ENCODE assay signal across 8 cellular contexts in genomic region chr3:101381809-101382208, GRCh38.
DNase-seq lines count a peak whose midpoint lies in the region; TF ChIP-seq lines count a peak whose summit lies in the region.

No MANE protein-coding gene starts in this region.

- POLR2A ChIA-PET in A673 (lab: Charles Lee; ENCODE audit: low non-redundant PET), result no interaction called here

- H3K9me3 ChIP-seq in A673 (ENCODE audit: low read depth, low read length, poor library complexity, severe bottlenecking), result no peaks in the 10 kb centered on the region
- H3K9me3 ChIP-seq in liver (ENCODE audit: control insufficient read depth in 4 of 4, low read length in 3 of 4), result no peaks in the 10 kb centered on the region
- H3K9me3 ChIP-seq in vagina, result no peaks in the 10 kb centered on the region

- H3K4me3 ChIP-seq in A673 (ENCODE audit: low read depth, low read length, poor library complexity, severe bottlenecking), result no peak overlapping the region
- H3K4me3 ChIP-seq in liver (ENCODE audit: low read depth in 1 of 3, low read length in 3 of 3), result no peak overlapping the region
- H3K4me3 ChIP-seq in vagina, result no peak overlapping the region

- TF ChIP-seq RAD21 in liver (IDR thresholded peaks at IDR 0.05), result peak; percentile 74 to 77

- H3K36me3 Mint-ChIP-seq in brain, result peaks cover 49% of the 10 kb centered on the region
- H3K36me3 Mint-ChIP-seq in activated CD4-positive, alpha-beta T cell treated with anti-CD3 and anti-CD28 coated beads, Interleukin-2, amount 10 ng/mL, durations not matched to agents 24 days and 14 days (ENCODE audit: low read depth), result peaks cover 2% of the 10 kb centered on the region

- H3K9ac ChIP-seq in liver (ENCODE audit: low read depth in 1 of 2, low read length in 2 of 2), result no peak overlapping the region

- CTCF ChIA-PET in A673 (lab: Charles Lee), result interaction anchor here (0.6 to 1.0 kb wide), 7 partner anchors 152 to 1053 kb away, joined by 3 to 7 read pairs (median 3); no protein-coding TSS in a partner anchor

- no TSS peak for BruUV-seq in A673 (replicated peaks; lab: Mats Ljungman, UMichigan)

- H3K27me3 Mint-ChIP-seq in brain, result no peaks in the 10 kb centered on the region
- H3K27me3 Mint-ChIP-seq in activated CD4-positive, alpha-beta T cell treated with anti-CD3 and anti-CD28 coated beads, Interleukin-2, amount 10 ng/mL, durations not matched to agents 24 days and 14 days, result no peaks in the 10 kb centered on the region

- TF ChIP-seq POLR2A in vagina (IDR thresholded peaks at IDR 0.05), result no peak

- H3K4me1 Mint-ChIP-seq in brain, result peaks cover 39% of the 10 kb centered on the region
- H3K4me1 Mint-ChIP-seq in activated CD4-positive, alpha-beta T cell treated with anti-CD3 and anti-CD28 coated beads, Interleukin-2, amount 10 ng/mL, durations not matched to agents 24 days and 14 days, result peaks cover 27% of the 10 kb centered on the region

- H3K4me3 Mint-ChIP-seq in brain, result no peak overlapping the region
- H3K4me3 Mint-ChIP-seq in activated CD4-positive, alpha-beta T cell treated with anti-CD3 and anti-CD28 coated beads, Interleukin-2, amount 10 ng/mL, durations not matched to agents 24 days and 14 days, result no peak overlapping the region

- peaks cover 8 to 24% (median 15%) of the 10 kb centered on the region in 5 experiments for H3K9me3 Mint-ChIP-seq in brain
- peaks cover 5% of the 10 kb centered on the region for H3K9me3 Mint-ChIP-seq in activated CD4-positive, alpha-beta T cell treated with anti-CD3 and anti-CD28 coated beads, Interleukin-2, amount 10 ng/mL, durations not matched to agents 24 days and 14 days

- H3K27ac ChIP-seq in A673 (ENCODE audit: low read depth, low read length, poor library complexity, severe bottlenecking), result no peak overlapping the region
- H3K27ac ChIP-seq in liver (ENCODE audit: low read depth in 1 of 2, low read length in 2 of 2), result no peak overlapping the region
- H3K27ac ChIP-seq in vagina, result no peak overlapping the region

- H3K4me1 ChIP-seq in A673 (ENCODE audit: insufficient read depth, low read length, poor library complexity, severe bottlenecking) (no peaks in the 10 kb centered on the region), liver (ENCODE audit: control insufficient read depth in 4 of 4, insufficient read depth in 4 of 4, low read length in 3 of 4) (no peaks in the 10 kb centered on the region), vagina (no peaks in the 10 kb centered on the region)

- intact Hi-C loops in A673 (cut with micrococcal nuclease; ENCODE audit: unreplicated experiment) (loop anchor here (5.0 to 10.0 kb wide), 5 partner anchors 185 to 645 kb away; no protein-coding TSS in a partner anchor), vagina (cut with DNase I) (no loop called here)
- intact Hi-C loops in activated CD4-positive, alpha-beta T cell treated with anti-CD3 and anti-CD28 coated beads, Interleukin-2, amount 10 ng/mL, durations not matched to agents 24 days and 14 days (cut with micrococcal nuclease), result loop anchor here (1.0 to 10.0 kb wide), 13 partner anchors 137 to 1065 kb away; partner anchors contain the start of genes LNP1, NIT2, PCNP and TOMM70

- no peaks in the 10 kb centered on the region for H3K27me3 ChIP-seq in A673 (replicated peaks; ENCODE audit: insufficient read depth, low read depth, low read length, poor library complexity)
- no peaks in the 10 kb centered on the region for H3K27me3 ChIP-seq in liver (ENCODE audit: control insufficient read depth in 4 of 4, insufficient read depth in 4 of 4, low read length in 3 of 4)
- no peaks in the 10 kb centered on the region for H3K27me3 ChIP-seq in vagina

- no peak overlapping the region for H3K27ac Mint-ChIP-seq in brain
- H3K27ac Mint-ChIP-seq in activated CD4-positive, alpha-beta T cell treated with anti-CD3 and anti-CD28 coated beads, Interleukin-2, amount 10 ng/mL, durations not matched to agents 24 days and 14 days, result no peak overlapping the region

- peak; percentile 77 for DNase-seq in A673 (ENCODE audit: low spot score)
- DNase-seq in NCI-H2171 treated with DMSO at 0.1 percent for 48 hours (lab: John Stamatoyannopoulos, UW), result peak; percentile 71
- DNase-seq in activated CD4-positive, alpha-beta T cell treated with anti-CD3 and anti-CD28 coated beads, Interleukin-2, amount 10 ng/mL, durations not matched to agents 24 days and 14 days, result no peak
- no peak for DNase-seq in vagina (ENCODE audit: extremely low spot score in 2 of 2)
- no peak for DNase-seq in activated effector memory CD4-positive, alpha-beta T cell treated with Interleukin-2 at 50 U/mL for 16 hours

- H3K36me3 ChIP-seq in A673 (ENCODE audit: insufficient read depth, low read length, poor library complexity, severe bottlenecking), result no peaks in the 10 kb centered on the region
- H3K36me3 ChIP-seq in liver (ENCODE audit: control insufficient read depth in 4 of 4, insufficient read depth in 3 of 4, low read depth in 1 of 4, low read length in 3 of 4), result peaks cover 0 to 3% (median 0%) of the 10 kb centered on the region in 4 donors
- H3K36me3 ChIP-seq in vagina, result no peaks in the 10 kb centered on the region

- TF ChIP-seq CTCF in A673 (conservative IDR thresholded peaks at IDR 0.05; ENCODE audit: low read depth, low read length) (peak; percentile 65), GM12873 (IDR thresholded peaks at IDR 0.05; ENCODE audit: insufficient read depth, low read depth, low read length, missing control alignments) (peak; percentile 33), brain (conservative IDR thresholded peaks at IDR 0.05) (peak; percentile 56 to 69), liver (IDR thresholded peaks at IDR 0.05; ENCODE audit: low read depth, low read length, missing input control) (peak; percentile 49), vagina (IDR thresholded peaks at IDR 0.05) (peak in 1 of 3 experiments; percentile 18)

TF ChIP-seq in liver, 16 proteins besides CTCF, POLR2A, EP300 and RAD21:
- TF ChIP-seq JUND (IDR thresholded peaks at IDR 0.05) (no peak), HNF4A (conservative IDR thresholded peaks at IDR 0.05) (no peak), FOXA2 (IDR thresholded peaks at IDR 0.05) (no peak), SP1 (IDR thresholded peaks at IDR 0.05) (no peak), GABPA (IDR thresholded peaks at IDR 0.05 in 1 of 2, conservative IDR thresholded peaks at IDR 0.05 in 1 of 2) (no peak), FOXA1 (IDR thresholded peaks at IDR 0.05) (no peak), REST (IDR thresholded peaks at IDR 0.05) (no peak), RXRA (IDR thresholded peaks at IDR 0.05) (no peak), ATF3 (IDR thresholded peaks at IDR 0.05) (no peak), EGR1 (IDR thresholded peaks at IDR 0.05; ENCODE audit: low read depth in 2 of 2) (no peak), HNF4G (IDR thresholded peaks at IDR 0.05) (no peak), NR2F2 (IDR thresholded peaks at IDR 0.05) (no peak), TAF1 (conservative IDR thresholded peaks at IDR 0.05) (no peak)
- TF ChIP-seq, protein P1, sequence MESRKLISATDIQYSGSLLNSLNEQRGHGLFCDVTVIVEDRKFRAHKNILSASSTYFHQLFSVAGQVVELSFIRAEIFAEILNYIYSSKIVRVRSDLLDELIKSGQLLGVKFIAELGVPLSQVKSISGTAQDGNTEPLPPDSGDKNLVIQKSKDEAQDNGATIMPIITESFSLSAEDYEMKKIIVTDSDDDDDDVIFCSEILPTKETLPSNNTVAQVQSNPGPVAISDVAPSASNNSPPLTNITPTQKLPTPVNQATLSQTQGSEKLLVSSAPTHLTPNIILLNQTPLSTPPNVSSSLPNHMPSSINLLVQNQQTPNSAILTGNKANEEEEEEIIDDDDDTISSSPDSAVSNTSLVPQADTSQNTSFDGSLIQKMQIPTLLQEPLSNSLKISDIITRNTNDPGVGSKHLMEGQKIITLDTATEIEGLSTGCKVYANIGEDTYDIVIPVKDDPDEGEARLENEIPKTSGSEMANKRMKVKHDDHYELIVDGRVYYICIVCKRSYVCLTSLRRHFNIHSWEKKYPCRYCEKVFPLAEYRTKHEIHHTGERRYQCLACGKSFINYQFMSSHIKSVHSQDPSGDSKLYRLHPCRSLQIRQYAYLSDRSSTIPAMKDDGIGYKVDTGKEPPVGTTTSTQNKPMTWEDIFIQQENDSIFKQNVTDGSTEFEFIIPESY (IDR thresholded peaks at IDR 0.05), result no peak
- TF ChIP-seq, protein P2, sequence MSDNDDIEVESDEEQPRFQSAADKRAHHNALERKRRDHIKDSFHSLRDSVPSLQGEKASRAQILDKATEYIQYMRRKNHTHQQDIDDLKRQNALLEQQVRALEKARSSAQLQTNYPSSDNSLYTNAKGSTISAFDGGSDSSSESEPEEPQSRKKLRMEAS (IDR thresholded peaks at IDR 0.05), result no peak
TF ChIP-seq in liver: peak in this region for 0.

Comparison
In these comparisons a context has a peak if more than half of its experiments do, and no peak if none do; other contexts are left out.
1. DNase-seq: peak in A673 (single experiment) and NCI-H2171 treated with DMSO at 0.1 percent for 48 hours (single experiment); none in activated CD4-positive, alpha-beta T cell treated with anti-CD3 and anti-CD28 coated beads, Interleukin-2, amount 10 ng/mL, durations not matched to agents 24 days and 14 days (single experiment), vagina (0 of 2) and activated effector memory CD4-positive, alpha-beta T cell treated with Interleukin-2 at 50 U/mL for 16 hours (single experiment).